Comparison of ENCODE assay signal across 8 cellular contexts in the genomic region with DNA sequence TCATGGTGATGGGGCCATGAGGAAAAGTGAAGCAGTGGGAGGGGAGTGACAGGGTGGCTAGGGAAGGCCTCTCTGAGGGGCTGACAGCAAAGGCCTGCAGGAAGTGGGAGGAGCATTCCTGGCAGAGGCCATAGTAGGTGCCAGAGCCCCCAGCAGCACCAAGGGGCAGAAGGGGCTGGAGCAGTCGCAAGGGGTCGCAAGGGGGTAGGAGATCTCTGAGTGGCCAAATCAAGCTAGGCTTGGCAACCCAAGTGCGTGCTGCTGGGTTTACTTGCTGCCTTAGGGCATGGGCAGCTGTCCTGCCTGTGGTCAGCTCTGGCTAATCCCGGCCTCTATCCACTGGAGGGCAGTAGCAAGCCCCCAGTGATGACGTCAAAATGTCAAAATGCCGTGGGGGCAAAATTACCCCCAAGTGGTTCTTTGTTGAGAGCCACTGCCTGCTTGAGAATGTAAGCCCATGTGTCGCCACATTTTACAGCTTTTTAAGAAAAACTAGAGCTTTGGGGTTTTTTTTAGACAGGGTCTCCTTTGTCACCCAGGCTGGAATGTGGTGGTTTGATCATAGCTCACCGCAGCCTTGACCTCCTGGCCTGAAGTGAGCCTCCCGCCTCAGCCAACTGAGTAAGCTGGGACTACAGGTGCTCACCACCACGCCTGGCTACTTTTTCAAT. TPM values are rescaled to one million over a fixed set of nuclear protein-coding genes. Genes with fewer than 3 reads are reported as not detected.
DNase-seq lines count a peak whose midpoint lies in the region; ATAC-seq and TF ChIP-seq lines count a peak whose summit lies in the region.

No MANE protein-coding gene starts in this region.

- TF ChIP-seq CTCF in endothelial cell (IDR thresholded peaks at IDR 0.05; ENCODE audit: unreplicated experiment) = peak; percentile 68

- peaks cover 25% of the 10 kb centered on the region for H3K4me1 Mint-ChIP-seq in activated naive CD4-positive, alpha-beta T cell treated with anti-CD3 and anti-CD28 coated beads for 36 hours (ENCODE audit: low read depth)
- peaks cover 38% of the 10 kb centered on the region for H3K4me1 Mint-ChIP-seq in activated naive CD4-positive, alpha-beta T cell treated with anti-CD3 and anti-CD28 coated beads, Interleukin-2, amount 10 ng/mL, durations not matched to agents 7 days and 5 days
- H3K4me1 Mint-ChIP-seq in endothelial cell (ENCODE audit: unreplicated experiment) = peaks cover 38% of the 10 kb centered on the region
- peaks cover 48 to 62% of the 10 kb centered on the region in 2 donors for H3K4me1 Mint-ChIP-seq in natural killer cell treated with Interleukin-12 subunit alpha and Interleukin-12 subunit beta and Interleukin-15 and Interleukin-18, amount 100 ng/mL, for 72 hours (ENCODE audit: low read depth in 2 of 2)

- H3K27me3 Mint-ChIP-seq in activated naive CD4-positive, alpha-beta T cell treated with anti-CD3 and anti-CD28 coated beads for 36 hours (ENCODE audit: low read depth) = no peaks in the 10 kb centered on the region
- H3K27me3 Mint-ChIP-seq in activated naive CD4-positive, alpha-beta T cell treated with anti-CD3 and anti-CD28 coated beads, Interleukin-2, amount 10 ng/mL, durations not matched to agents 7 days and 5 days = no peaks in the 10 kb centered on the region
- H3K27me3 Mint-ChIP-seq in endothelial cell (ENCODE audit: unreplicated experiment) = peaks cover 17% of the 10 kb centered on the region
- no peaks in the 10 kb centered on the region for H3K27me3 Mint-ChIP-seq in natural killer cell treated with Interleukin-12 subunit alpha and Interleukin-12 subunit beta and Interleukin-15 and Interleukin-18, amount 100 ng/mL, for 72 hours

- intact Hi-C loops in activated naive CD4-positive, alpha-beta T cell treated with anti-CD3 and anti-CD28 coated beads for 36 hours (cut with micrococcal nuclease) = no loop called here

- peak overlapping the region; percentile 56 for H3K27ac Mint-ChIP-seq in activated naive CD4-positive, alpha-beta T cell treated with anti-CD3 and anti-CD28 coated beads for 36 hours
- H3K27ac Mint-ChIP-seq in activated naive CD4-positive, alpha-beta T cell treated with anti-CD3 and anti-CD28 coated beads, Interleukin-2, amount 10 ng/mL, durations not matched to agents 7 days and 5 days = no peak overlapping the region
- H3K27ac Mint-ChIP-seq in endothelial cell (ENCODE audit: unreplicated experiment) = peak overlapping the region; percentile 52
- peak overlapping the region; percentile 85 to 92 for H3K27ac Mint-ChIP-seq in natural killer cell treated with Interleukin-12 subunit alpha and Interleukin-12 subunit beta and Interleukin-15 and Interleukin-18, amount 100 ng/mL, for 72 hours

- no peaks in the 10 kb centered on the region for H3K9me3 Mint-ChIP-seq in activated naive CD4-positive, alpha-beta T cell treated with anti-CD3 and anti-CD28 coated beads for 36 hours
- no peaks in the 10 kb centered on the region for H3K9me3 Mint-ChIP-seq in activated naive CD4-positive, alpha-beta T cell treated with anti-CD3 and anti-CD28 coated beads, Interleukin-2, amount 10 ng/mL, durations not matched to agents 7 days and 5 days
- H3K9me3 Mint-ChIP-seq in endothelial cell (ENCODE audit: unreplicated experiment) = no peaks in the 10 kb centered on the region
- H3K9me3 Mint-ChIP-seq in natural killer cell treated with Interleukin-12 subunit alpha and Interleukin-12 subunit beta and Interleukin-15 and Interleukin-18, amount 100 ng/mL, for 72 hours = no peaks in the 10 kb centered on the region

- no peak for DNase-seq in activated naive CD4-positive, alpha-beta T cell treated with anti-CD3 and anti-CD28 coated beads for 36 hours
- no peak for DNase-seq in activated naive CD4-positive, alpha-beta T cell treated with anti-CD3 and anti-CD28 coated beads, Interleukin-2, amount 10 ng/mL, durations not matched to agents 7 days and 5 days
- DNase-seq in RPMI7951 (ENCODE audit: low read depth) (peak; percentile 97), endothelial cell (ENCODE audit: low spot score) (peak; percentile 64), GM19240 (ENCODE audit: insufficient read length, low spot score) (no peak)
- no peak for DNase-seq in natural killer cell treated with Interleukin-12 subunit alpha and Interleukin-12 subunit beta and Interleukin-15 and Interleukin-18, amount 100 ng/mL, for 72 hours (ENCODE audit: low spot score)
- no peak for DNase-seq in central memory CD4-positive, alpha-beta T cell

- ATAC-seq in natural killer cell treated with Interleukin-12 subunit alpha and Interleukin-12 subunit beta and Interleukin-15 and Interleukin-18, amount 100 ng/mL, for 72 hours = peak in 1 of 2 donors; percentile 16
- ATAC-seq in HG03520 (IDR thresholded peaks at IDR 0.05; ENCODE audit: unreplicated experiment) = no peak

- CTCF ChIA-PET in activated naive CD4-positive, alpha-beta T cell treated with anti-CD3 and anti-CD28 coated beads for 36 hours (lab: Charles Lee) = no interaction called here
- CTCF ChIA-PET in activated naive CD4-positive, alpha-beta T cell treated with anti-CD3 and anti-CD28 coated beads, Interleukin-2, amount 10 ng/mL, durations not matched to agents 7 days and 5 days (lab: Charles Lee) = interaction anchor here (0.6 to 2.8 kb wide), 2 partner anchors 14 to 24 kb away, joined by 3 to 10 read pairs; no protein-coding TSS in a partner anchor

- peaks cover 35% of the 10 kb centered on the region for H3K36me3 Mint-ChIP-seq in activated naive CD4-positive, alpha-beta T cell treated with anti-CD3 and anti-CD28 coated beads for 36 hours (ENCODE audit: low read depth)
- peaks cover 61% of the 10 kb centered on the region for H3K36me3 Mint-ChIP-seq in activated naive CD4-positive, alpha-beta T cell treated with anti-CD3 and anti-CD28 coated beads, Interleukin-2, amount 10 ng/mL, durations not matched to agents 7 days and 5 days
- H3K36me3 Mint-ChIP-seq in endothelial cell (ENCODE audit: low read depth, unreplicated experiment) = peaks cover 39% of the 10 kb centered on the region
- peaks cover 20% of the 10 kb centered on the region for H3K36me3 Mint-ChIP-seq in natural killer cell treated with Interleukin-12 subunit alpha and Interleukin-12 subunit beta and Interleukin-15 and Interleukin-18, amount 100 ng/mL, for 72 hours

- no peak overlapping the region for H3K4me3 Mint-ChIP-seq in activated naive CD4-positive, alpha-beta T cell treated with anti-CD3 and anti-CD28 coated beads for 36 hours
- no peak overlapping the region for H3K4me3 Mint-ChIP-seq in activated naive CD4-positive, alpha-beta T cell treated with anti-CD3 and anti-CD28 coated beads, Interleukin-2, amount 10 ng/mL, durations not matched to agents 7 days and 5 days
- peak overlapping the region; percentile 67 for H3K4me3 Mint-ChIP-seq in endothelial cell (ENCODE audit: unreplicated experiment)
- H3K4me3 Mint-ChIP-seq in natural killer cell treated with Interleukin-12 subunit alpha and Interleukin-12 subunit beta and Interleukin-15 and Interleukin-18, amount 100 ng/mL, for 72 hours = no peak overlapping the region

RNA-seq across cellular contexts. Expression of gene CCDC97, which starts 11.8 kb away (rescaled TPM):
- 10 to 100 TPM; 14.9 to 15.8 TPM for total RNA-seq in activated naive CD4-positive, alpha-beta T cell treated with anti-CD3 and anti-CD28 coated beads for 36 hours
- 8.2 and 9.3 TPM in 2 replicates for total RNA-seq in RPMI7951 (2014; rRNA removed; shearing (Covaris generic))
- total RNA-seq in endothelial cell (ENCODE audit: unreplicated experiment) = 28.6 TPM
- 10 to 100 TPM; 52.5 to 56.2 TPM for total RNA-seq in natural killer cell treated with Interleukin-12 subunit alpha and Interleukin-12 subunit beta and Interleukin-15 and Interleukin-18, amount 100 ng/mL, for 72 hours

RNA-seq across cellular contexts. Expression of gene TGFB1, which starts 32.0 kb away (rescaled TPM):
- total RNA-seq in activated naive CD4-positive, alpha-beta T cell treated with anti-CD3 and anti-CD28 coated beads for 36 hours = 10 to 100 TPM; 94.4 to 95.6 TPM
- 15.2 and 18.1 TPM in 2 replicates for total RNA-seq in RPMI7951 (2014; rRNA removed; shearing (Covaris generic))
- total RNA-seq in endothelial cell (ENCODE audit: unreplicated experiment) = 193 TPM
- total RNA-seq in natural killer cell treated with Interleukin-12 subunit alpha and Interleukin-12 subunit beta and Interleukin-15 and Interleukin-18, amount 100 ng/mL, for 72 hours = 100 to 1,000 TPM; 108 to 131 TPM

RNA-seq across cellular contexts. Expression of gene B9D2, which starts 42.2 kb away (rescaled TPM):
- 1 to 10 TPM; 3.5 to 4.1 TPM for total RNA-seq in activated naive CD4-positive, alpha-beta T cell treated with anti-CD3 and anti-CD28 coated beads for 36 hours
- 10.9 and 12.9 TPM in 2 replicates for total RNA-seq in RPMI7951 (2014; rRNA removed; shearing (Covaris generic))
- 6.8 TPM for total RNA-seq in endothelial cell (ENCODE audit: unreplicated experiment)
- 1 to 10 TPM; 4.9 to 9.3 TPM for total RNA-seq in natural killer cell treated with Interleukin-12 subunit alpha and Interleukin-12 subunit beta and Interleukin-15 and Interleukin-18, amount 100 ng/mL, for 72 hours

RNA-seq across cellular contexts. Expression of gene TMEM91, which starts 54.6 kb away (rescaled TPM):
- 1 to 10 TPM; 5.6 to 5.7 TPM for total RNA-seq in activated naive CD4-positive, alpha-beta T cell treated with anti-CD3 and anti-CD28 coated beads for 36 hours
- total RNA-seq in RPMI7951 (2014; rRNA removed; shearing (Covaris generic)) = 2.4 and 4.8 TPM in 2 replicates
- 7.6 TPM for total RNA-seq in endothelial cell (ENCODE audit: unreplicated experiment)
- total RNA-seq in natural killer cell treated with Interleukin-12 subunit alpha and Interleukin-12 subunit beta and Interleukin-15 and Interleukin-18, amount 100 ng/mL, for 72 hours = 1 to 10 TPM; 4.7 to 6.7 TPM

RNA-seq across cellular contexts. Expression of gene HNRNPUL1, which starts 57.6 kb away (rescaled TPM):
- total RNA-seq in activated naive CD4-positive, alpha-beta T cell treated with anti-CD3 and anti-CD28 coated beads for 36 hours = 100 to 1,000 TPM; 298 to 301 TPM
- 101 and 105 TPM in 2 replicates for total RNA-seq in RPMI7951 (2014; rRNA removed; shearing (Covaris generic))
- 259 TPM for total RNA-seq in endothelial cell (ENCODE audit: unreplicated experiment)
- total RNA-seq in natural killer cell treated with Interleukin-12 subunit alpha and Interleukin-12 subunit beta and Interleukin-15 and Interleukin-18, amount 100 ng/mL, for 72 hours = 100 to 1,000 TPM; 248 to 319 TPM

Comparison
In these comparisons a context has a peak if more than half of its experiments do, and no peak if none do; other contexts are left out.
1. DNase-seq: peak in RPMI7951 (single experiment) and endothelial cell (single experiment); none in activated naive CD4-positive, alpha-beta T cell treated with anti-CD3 and anti-CD28 coated beads for 36 hours (single experiment), activated naive CD4-positive, alpha-beta T cell treated with anti-CD3 and anti-CD28 coated beads, Interleukin-2, amount 10 ng/mL, durations not matched to agents 7 days and 5 days (single experiment), natural killer cell treated with Interleukin-12 subunit alpha and Interleukin-12 subunit beta and Interleukin-15 and Interleukin-18, amount 100 ng/mL, for 72 hours (single experiment), central memory CD4-positive, alpha-beta T cell (single experiment) and GM19240 (single experiment).